Comparison of ENCODE assay signal across 8 cellular contexts in the genomic region with DNA sequence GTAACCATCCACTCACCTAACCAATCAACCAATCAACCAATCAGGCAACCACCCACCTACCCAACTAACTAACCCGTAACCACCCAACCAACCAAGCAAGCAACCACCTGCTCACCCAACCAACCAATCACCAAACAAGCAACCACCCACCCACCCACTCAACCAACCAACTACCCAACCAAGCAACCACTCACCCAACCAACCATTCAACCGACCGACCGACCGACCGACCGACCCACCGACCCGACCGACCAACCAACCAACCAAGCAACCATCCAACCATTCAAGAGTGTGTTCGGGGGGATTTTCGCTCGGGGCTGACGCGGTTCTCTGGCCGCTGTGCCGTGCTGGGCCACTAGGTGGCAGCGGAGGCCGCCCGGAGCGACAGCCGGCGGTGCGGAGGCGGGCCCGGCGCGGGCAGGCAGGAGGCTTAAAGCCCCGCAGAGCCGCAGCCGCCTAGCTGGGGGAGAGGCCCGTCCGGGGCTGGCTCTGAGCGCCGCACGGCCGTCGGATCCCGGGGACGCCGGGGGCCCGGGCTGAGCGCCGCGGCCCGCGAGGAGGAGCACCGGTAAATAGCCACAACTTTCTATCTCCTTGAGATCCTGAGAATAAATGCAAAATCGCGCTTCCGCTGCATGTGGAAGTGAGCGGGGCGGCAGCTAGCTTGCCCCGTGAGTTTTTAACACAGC. TPM values are rescaled to one million over a fixed set of nuclear protein-coding genes. Genes with fewer than 3 reads are reported as not detected.
DNase-seq lines count a peak whose midpoint lies in the region; ATAC-seq and TF ChIP-seq lines count a peak whose summit lies in the region.

Gene MC5R (plus strand): TSS at position 443 of the 689 bp plus-strand sequence. CDS start 1,617 bp downstream, outside the sequence.

- CTCF ChIA-PET in AG04450 (lab: Charles Lee), result interaction anchor here (0.5 to 2.1 kb wide), 7 partner anchors 8 to 267 kb away, joined by 3 to 22 read pairs (median 5); no protein-coding TSS in a partner anchor

- peaks cover 0 to 5% (median 0%) of the 10 kb centered on the region in 7 donors for H3K9me3 Mint-ChIP-seq in naive B cell

- H3K27ac Mint-ChIP-seq in naive B cell, result peak within 1 kb of the TSS in 4 of 6 donors; percentile 37 to 92 (median 64)

- H3K4me3 Mint-ChIP-seq in naive B cell, result peak within 1 kb of the TSS in 7 of 8 donors; percentile 35 to 78 (median 61)

- peak; percentile 73 for TF ChIP-seq CTCF in AG04450 (IDR thresholded peaks at IDR 0.05; ENCODE audit: low read depth, low read length)

- TF ChIP-seq POLR2A in erythroblast (IDR thresholded peaks at IDR 0.05; ENCODE audit: low read length), result no peak

- no peak within 1 kb of the TSS for H3K27ac ChIP-seq in AG04450 (ENCODE audit: low read depth, low read length)

- DNase-seq in AG04450 (ENCODE audit: low read depth, low spot score) (no peak), NCI-H774 (lab: John Stamatoyannopoulos, UW) (peak; percentile 9), erythroblast (lab: John Stamatoyannopoulos, UW) (peak; percentile 68 to 75), naive B cell (peak; percentile 60)
- DNase-seq in activated CD8-positive, alpha-beta memory T cell treated with anti-CD3 and anti-CD28 coated beads, Interleukin-2, amount 50 U/mL, for 4 hours, result peak; percentile 76
- DNase-seq in stimulated activated CD8-positive, alpha-beta memory T cell treated with anti-CD3 and anti-CD28 coated beads, Interleukin-7, amount 100 ng/mL, for 4 hours (ENCODE audit: low read depth in 2 of 2), result peak; percentile 24 to 61

- H3K9me3 ChIP-seq in AG04450 (ENCODE audit: control insufficient read depth, insufficient read depth, low read length), result peaks cover 6% of the 10 kb centered on the region; the same call in 1 of the 2 replicates

- H3K27me3 ChIP-seq in AG04450 (ENCODE audit: control insufficient read depth, insufficient read depth, low read length), result no peaks in the 10 kb centered on the region

- peak within 1 kb of the TSS; percentile 41 for H3K4me3 ChIP-seq in AG04450 (ENCODE audit: low read depth, low read length)

- H3K36me3 Mint-ChIP-seq in naive B cell, result peaks cover 0 to 5% of the 10 kb centered on the region in 2 donors

- peaks cover 21 to 47% (median 44%) of the 10 kb centered on the region in 3 donors for H3K27me3 Mint-ChIP-seq in naive B cell

- ATAC-seq in GM18520 (IDR thresholded peaks at IDR 0.05; ENCODE audit: unreplicated experiment) (peak; percentile 85), HG03066 (IDR thresholded peaks at IDR 0.05; ENCODE audit: low read depth, unreplicated experiment) (peak; percentile 66), naive B cell (ENCODE audit: low read depth in 2 of 2) (peak; percentile 88)

- peaks cover 0 to 10% (median 4%) of the 10 kb centered on the region in 3 donors for H3K4me1 Mint-ChIP-seq in naive B cell

- POLR2A ChIA-PET in AG04450 (lab: Yijun Ruan, JAX), result no interaction called here

RNA-seq across cellular contexts. Expression of gene MC5R, which starts in this region (rescaled TPM):
- polyA plus RNA-seq in AG04450 (2011; rRNA removed) (not detected in 2 replicates), naive B cell (ENCODE audit: low read depth in 6 of 6) (not detected)
- polyA minus RNA-seq in AG04450 (2011; rRNA and poly(A)+ RNA removed), result not detected in 2 replicates

Comparison
In these comparisons a context has a peak if more than half of its experiments do, and no peak if none do; other contexts are left out.
1. Peak in DNase-seq and ATAC-seq in naive B cell; RNA of the gene not detected or under 1 TPM.